ENCODE assay signal across 4 cellular contexts in the genomic region with DNA sequence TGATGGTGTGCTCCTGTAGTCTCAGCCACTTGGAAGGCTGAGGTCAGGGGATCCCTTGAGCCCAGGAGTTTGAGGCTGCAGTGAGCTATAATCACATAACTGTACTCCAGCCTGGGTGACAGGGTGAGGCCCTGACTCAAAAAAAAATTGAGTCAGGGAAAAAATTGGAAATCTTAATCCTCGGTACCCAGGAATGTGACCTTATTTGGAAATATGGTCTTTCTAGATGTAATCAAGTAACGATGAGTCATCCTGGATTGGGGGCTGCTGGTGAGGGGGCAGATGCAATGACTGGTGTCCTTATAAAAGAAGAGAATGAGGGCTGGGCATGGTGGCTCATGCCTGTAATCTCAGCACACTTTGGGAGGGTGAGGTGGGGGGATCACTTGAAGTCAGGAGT. TPM values are rescaled to one million over a fixed set of nuclear protein-coding genes. Genes with fewer than 3 reads are reported as not detected.
"Had no signal": no experiment of that assay in that cellular context is flagged by ENCODE, and none has a peak within 500 bp of the region (broad histone marks: within the 10 kb centered on the region; RNA-seq: fewer than 3 reads in every experiment).

No MANE protein-coding gene starts in this region.

RNA-seq across cellular contexts. Expression of a gene that starts 33.8 kb away (rescaled TPM):
- total RNA-seq: LHCN-M2, M059J, MCF 10A, NCI-H460 had no signal
